22 cellular contexts compared by ENCODE assay signal in genomic region chr2:231371430-231372054, GRCh38. TPM values are rescaled to one million over a fixed set of nuclear protein-coding genes. Genes with fewer than 3 reads are reported as not detected.
DNase-seq lines count a peak whose midpoint lies in the region; ATAC-seq, FAIRE-seq and TF ChIP-seq lines count a peak whose summit lies in the region.
"Had no signal": no experiment of that assay in that cellular context is flagged by ENCODE, and none has a peak within 500 bp of the region (broad histone marks: within the 10 kb centered on the region; RNA-seq: fewer than 3 reads in every experiment).

No MANE protein-coding gene starts in this region.

- H3K9me3 ChIP-seq in kidney (ENCODE audit: control insufficient read depth in 1 of 2, low read length in 2 of 2): no peaks in the 10 kb centered on the region
- H3K9me3 ChIP-seq: breast epithelium, left lung, pancreas, vagina had no signal

- H3K9ac ChIP-seq in kidney (ENCODE audit: low read length in 2 of 2): no peak overlapping the region

- no peak overlapping the region for H3K4me3 ChIP-seq in GM23338
- no peak overlapping the region for H3K4me3 ChIP-seq in kidney (ENCODE audit: low read length in 2 of 2)
- H3K4me3 ChIP-seq: breast epithelium, K562, left lung, pancreas, smooth muscle cell, vagina had no signal

- peaks cover 32% of the 10 kb centered on the region for H3F3A ChIP-seq in GM23338 (replicated peaks; ENCODE audit: low read depth)

- H3K36me3 ChIP-seq in GM23338 (ENCODE audit: insufficient read depth) (no peaks in the 10 kb centered on the region), kidney (ENCODE audit: control insufficient read depth in 1 of 2, insufficient read depth in 2 of 2, low read length in 2 of 2) (no peaks in the 10 kb centered on the region)
- H3K36me3 ChIP-seq: breast epithelium, pancreas, vagina had no signal

- peak overlapping the region; percentile 99 for H3K27ac ChIP-seq in GM23338 (ENCODE audit: low read depth)
- H3K27ac ChIP-seq in kidney (ENCODE audit: low read depth in 2 of 2, low read length in 2 of 2): no peak overlapping the region
- H3K27ac ChIP-seq: breast epithelium, HL-60, left lung, pancreas, vagina had no signal

- H3K4me2 ChIP-seq in GM23338: peak overlapping the region; percentile 38; the same call in 1 of the 2 replicates
- H3K4me2 ChIP-seq: smooth muscle cell had no signal

- no peaks in the 10 kb centered on the region for H3K9me2 ChIP-seq in GM23338 (ENCODE audit: insufficient read depth)

- H3K4me3 Mint-ChIP-seq in GM23338: no peak overlapping the region
- no peak overlapping the region for H3K4me3 Mint-ChIP-seq in activated CD8-positive, alpha-beta T cell treated with anti-CD3 and anti-CD28 coated beads, Interleukin-2, amount 10 ng/mL, durations not matched to agents 7 days and 5 days
- H3K4me3 Mint-ChIP-seq: CD4-positive, alpha-beta memory T cell; T-cell had no signal

- no peak for ATAC-seq in GM23338
- ATAC-seq in activated CD8-positive, alpha-beta T cell treated with anti-CD3 and anti-CD28 coated beads, Interleukin-2, amount 10 ng/mL, durations not matched to agents 7 days and 5 days: no peak
- ATAC-seq: K562, pancreas, T-cell had no signal

- H2AFZ ChIP-seq in GM23338: no peak overlapping the region

- POLR2A ChIA-PET in activated CD8-positive, alpha-beta T cell treated with anti-CD3 and anti-CD28 coated beads, Interleukin-2, amount 10 ng/mL, durations not matched to agents 7 days and 5 days (lab: Charles Lee): no interaction called here

- H3K27ac Mint-ChIP-seq in GM23338: peak overlapping the region; percentile 95
- no peak overlapping the region for H3K27ac Mint-ChIP-seq in activated CD8-positive, alpha-beta T cell treated with anti-CD3 and anti-CD28 coated beads, Interleukin-2, amount 10 ng/mL, durations not matched to agents 7 days and 5 days
- H3K27ac Mint-ChIP-seq: CD4-positive, alpha-beta memory T cell; T-cell had no signal

- FAIRE-seq in kidney (lab: Jason Lieb, UNC): no peak
- FAIRE-seq: frontal cortex, GM12892, K562, pancreas had no signal

- no peaks in the 10 kb centered on the region for H3K79me2 ChIP-seq in GM23338 (replicated peaks; ENCODE audit: insufficient read depth)

- H3K9me3 Mint-ChIP-seq in GM23338: no peaks in the 10 kb centered on the region
- H3K9me3 Mint-ChIP-seq in activated CD8-positive, alpha-beta T cell treated with anti-CD3 and anti-CD28 coated beads, Interleukin-2, amount 10 ng/mL, durations not matched to agents 7 days and 5 days (ENCODE audit: insufficient read depth): no peaks in the 10 kb centered on the region
- H3K9me3 Mint-ChIP-seq: CD4-positive, alpha-beta memory T cell; T-cell had no signal

- no peak for DNase-seq in GM23338 (ENCODE audit: low spot score)
- peak in 34 of 58 donors; percentile 11 to 80 (median 50) for DNase-seq in anterior cingulate cortex (lab: John Stamatoyannopoulos, UW)
- DNase-seq in kidney: peak; percentile 74
- peak in 8 of 10 donors; percentile 32 to 95 (median 70) for DNase-seq in posterior cingulate gyrus
- DNase-seq in activated CD8-positive, alpha-beta T cell treated with anti-CD3 and anti-CD28 coated beads, Interleukin-2, amount 10 ng/mL, durations not matched to agents 7 days and 5 days: no peak
- no peak for DNase-seq in stimulated activated CD4-positive, alpha-beta T cell treated with anti-CD3 and anti-CD28 coated beads, Interleukin-2, amount 100 ng/mL, for 48 hours
- DNase-seq in SK-N-DZ (ENCODE audit: low spot score): no peak
- DNase-seq in NCI-H510A (lab: John Stamatoyannopoulos, UW): no peak
- DNase-seq: activated CD4-positive, alpha-beta T cell treated with anti-CD3 and anti-CD28 coated beads for 4 hours; CD4-positive, alpha-beta memory T cell; left lung; NCI-H1930; NCI-H524 treated with DMSO at 0.1 percent for 48 hours; pancreas; T-cell had no signal

- intact Hi-C loops in kidney (cut with DNase I): no loop called here
- intact Hi-C loops in posterior cingulate gyrus (cut with DNase I): no loop called here

- CTCF ChIA-PET in activated CD8-positive, alpha-beta T cell treated with anti-CD3 and anti-CD28 coated beads, Interleukin-2, amount 10 ng/mL, durations not matched to agents 7 days and 5 days (lab: Charles Lee): interaction anchor here (1.0 kb wide), 1 partner anchor 125 kb away, joined by 4 read pairs; no protein-coding TSS in a partner anchor

- H3K27me3 ChIP-seq in GM23338 (ENCODE audit: insufficient read depth): no peaks in the 10 kb centered on the region
- H3K27me3 ChIP-seq: breast epithelium, left lung, pancreas, vagina had no signal

- no peaks in the 10 kb centered on the region for H4K20me1 ChIP-seq in GM23338 (replicated peaks; ENCODE audit: insufficient read depth)

- peaks cover 24% of the 10 kb centered on the region for H3K27me3 Mint-ChIP-seq in GM23338 (ENCODE audit: insufficient read depth, low read depth, poor library complexity)
- no peaks in the 10 kb centered on the region for H3K27me3 Mint-ChIP-seq in activated CD8-positive, alpha-beta T cell treated with anti-CD3 and anti-CD28 coated beads, Interleukin-2, amount 10 ng/mL, durations not matched to agents 7 days and 5 days (ENCODE audit: low read depth)
- H3K27me3 Mint-ChIP-seq: CD4-positive, alpha-beta memory T cell had no signal

- H3K4me1 ChIP-seq in GM23338 (ENCODE audit: insufficient read depth) (peaks cover 55% of the 10 kb centered on the region), kidney (ENCODE audit: control insufficient read depth in 1 of 2, insufficient read depth in 1 of 2, low read depth in 1 of 2, low read length in 2 of 2) (no peaks in the 10 kb centered on the region)
- H3K4me1 ChIP-seq: breast epithelium, left lung, pancreas, vagina had no signal

- TF ChIP-seq CTCF in GM23338 (conservative IDR thresholded peaks at IDR 0.05; ENCODE audit: low read depth in 2 of 2) (no peak), kidney (IDR thresholded peaks at IDR 0.05; ENCODE audit: borderline replicate concordance, extremely low read depth, insufficient read depth) (no peak)

- H3K36me3 Mint-ChIP-seq in GM23338 (ENCODE audit: low read depth): peaks cover 8% of the 10 kb centered on the region; the same call in 2 of the 3 replicates
- no peaks in the 10 kb centered on the region for H3K36me3 Mint-ChIP-seq in activated CD8-positive, alpha-beta T cell treated with anti-CD3 and anti-CD28 coated beads, Interleukin-2, amount 10 ng/mL, durations not matched to agents 7 days and 5 days (ENCODE audit: low read depth)
- H3K36me3 Mint-ChIP-seq: CD4-positive, alpha-beta memory T cell; T-cell had no signal

- H3K4me1 Mint-ChIP-seq in GM23338: peaks cover 52% of the 10 kb centered on the region
- no peaks in the 10 kb centered on the region for H3K4me1 Mint-ChIP-seq in activated CD8-positive, alpha-beta T cell treated with anti-CD3 and anti-CD28 coated beads, Interleukin-2, amount 10 ng/mL, durations not matched to agents 7 days and 5 days (ENCODE audit: low read depth)
- H3K4me1 Mint-ChIP-seq: CD4-positive, alpha-beta memory T cell; T-cell had no signal

TF ChIP-seq in GM23338, 12 proteins besides CTCF, POLR2A, EP300 and RAD21:
- no peak for TF ChIP-seq CREB1 (CRISPR knock-in tag; IDR thresholded peaks at IDR 0.05; ENCODE audit: low read depth)
TF ChIP-seq in GM23338: peak in this region for 0.

RNA-seq across cellular contexts. Expression of gene B3GNT7, which starts 24.0 kb away (rescaled TPM):
- total RNA-seq in GM23338 (2014; rRNA removed; shearing (Covaris generic)): 78.1 and 89.4 TPM in 2 replicates
- polyA plus RNA-seq in GM23338 (2016; fragmentation: Nextera tagmentation; extraction: Ambion mirVana): 44.2 and 47.1 TPM in 2 replicates
- total RNA-seq in kidney: 9.3 TPM
- polyA plus RNA-seq in kidney (ENCODE audit: insufficient read depth, low read depth, low replicate concordance): 2.4 TPM
- under 1 TPM; 0.26 to 0.34 TPM for total RNA-seq in activated CD8-positive, alpha-beta T cell treated with anti-CD3 and anti-CD28 coated beads, Interleukin-2, amount 10 ng/mL, durations not matched to agents 7 days and 5 days
- 0.24 TPM in 1 of 2 replicates, not detected in the other for polyA plus RNA-seq in SK-N-DZ (2014; cell fraction: cytosol; rRNA removed)
- 0.07 TPM in 1 of 2 replicates, not detected in the other for polyA plus RNA-seq in SK-N-DZ (2014; cell fraction: nucleus; rRNA removed)
- total RNA-seq: CD4-positive, alpha-beta memory T cell had no signal
- polyA plus RNA-seq: CD4-positive, alpha-beta memory T cell; K562 had no signal

Comparison
In these comparisons a context has a peak if more than half of its experiments do, and no peak if none do; other contexts are left out.
1. DNase-seq: peak in anterior cingulate cortex (34 of 58), kidney (single experiment) and posterior cingulate gyrus (8 of 10); none in GM23338 (single experiment), activated CD8-positive, alpha-beta T cell treated with anti-CD3 and anti-CD28 coated beads, Interleukin-2, amount 10 ng/mL, durations not matched to agents 7 days and 5 days (single experiment), stimulated activated CD4-positive, alpha-beta T cell treated with anti-CD3 and anti-CD28 coated beads, Interleukin-2, amount 100 ng/mL, for 48 hours (0 of 2), SK-N-DZ (single experiment) and NCI-H510A (single experiment).